28 cellular contexts compared by ENCODE assay signal in the genomic region with DNA sequence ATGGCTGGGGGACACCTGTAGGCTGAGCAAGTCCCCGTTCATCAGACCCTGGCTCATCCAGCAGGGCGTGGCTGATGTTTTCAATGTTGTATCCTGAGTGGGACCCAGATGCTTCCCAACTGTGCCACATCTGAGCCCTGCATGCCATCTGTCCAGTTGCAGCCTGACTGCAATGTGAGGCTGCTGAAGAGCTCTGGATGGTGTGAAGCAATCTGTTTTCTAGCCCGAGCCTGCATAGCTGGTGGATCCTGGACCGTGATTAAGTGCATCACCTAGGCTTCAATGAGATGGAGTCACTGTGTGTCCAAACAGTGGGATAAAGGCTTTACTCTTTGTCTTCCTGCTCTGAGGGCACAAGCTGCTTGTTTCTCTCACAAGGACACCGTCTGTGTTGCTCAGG.
A peak's percentile ranks its signal among the peaks of the same experiment; 100 is the strongest.
DNase-seq lines count a peak whose midpoint lies in the region; FAIRE-seq and TF ChIP-seq lines count a peak whose summit lies in the region.
"Had no signal": no experiment of that assay in that cellular context is flagged by ENCODE, and none has a peak within 500 bp of the region (broad histone marks: within the 10 kb centered on the region; RNA-seq: fewer than 3 reads in every experiment).

No MANE protein-coding gene starts in this region.

- CTCF ChIA-PET in activated CD4-positive, alpha-beta memory T cell treated with anti-CD3 and anti-CD28 coated beads for 36 hours (lab: Charles Lee), result no interaction called here
- CTCF ChIA-PET in CD4-positive, alpha-beta memory T cell (lab: Charles Lee; ENCODE audit: partially characterized antibody), result no interaction called here

- H3K9me3 ChIP-seq in astrocyte (ENCODE audit: insufficient read depth, low read depth, low read length), result no peaks in the 10 kb centered on the region
- H3K9me3 ChIP-seq in ovary, result no peaks in the 10 kb centered on the region
- no peaks in the 10 kb centered on the region for H3K9me3 ChIP-seq in CD4-positive, alpha-beta memory T cell (ENCODE audit: control insufficient read depth in 1 of 2, low read length in 2 of 2)
- H3K9me3 ChIP-seq: BE2C, left ventricle myocardium inferior, psoas muscle had no signal

- no peak for FAIRE-seq in astrocyte (lab: Jason Lieb, UNC)
- FAIRE-seq: A204.1, endometrium had no signal

- 90 to 94% (median 93%) methylated on average over 5 of the region's 5 CpGs for WGBS in ovary, 3 donors

- H3K27me3 ChIP-seq in astrocyte (ENCODE audit: insufficient read depth, low read length) (no peaks in the 10 kb centered on the region), ovary (no peaks in the 10 kb centered on the region)
- no peaks in the 10 kb centered on the region for H3K27me3 ChIP-seq in CD4-positive, alpha-beta memory T cell (ENCODE audit: insufficient read depth, low read length)
- H3K27me3 ChIP-seq: BE2C, cardiac muscle cell had no signal

- H3K36me3 Mint-ChIP-seq in astrocyte (ENCODE audit: low read depth, unreplicated experiment) (peaks cover 24% of the 10 kb centered on the region), nephron progenitor cell (ENCODE audit: low read depth) (peaks cover 38% of the 10 kb centered on the region)
- H3K36me3 Mint-ChIP-seq in activated CD4-positive, alpha-beta memory T cell treated with anti-CD3 and anti-CD28 coated beads for 36 hours, result no peaks in the 10 kb centered on the region
- no peaks in the 10 kb centered on the region for H3K36me3 Mint-ChIP-seq in CD4-positive, alpha-beta memory T cell
- H3K36me3 Mint-ChIP-seq: stimulated activated effector memory CD8-positive, alpha-beta T cell treated with anti-CD3 and anti-CD28 coated beads, Interleukin-12 subunit alpha, Interleukin-12 subunit beta, amount 100 ng/mL, for 72 hours had no signal

- H3K4me1 Mint-ChIP-seq in astrocyte (ENCODE audit: low read depth, unreplicated experiment) (peaks cover 84% of the 10 kb centered on the region), nephron progenitor cell (peaks cover 68% of the 10 kb centered on the region)
- H3K4me1 Mint-ChIP-seq in activated CD4-positive, alpha-beta memory T cell treated with anti-CD3 and anti-CD28 coated beads for 36 hours (ENCODE audit: low read depth), result peaks cover 18% of the 10 kb centered on the region
- peaks cover 17 to 29% (median 22%) of the 10 kb centered on the region in 4 donors for H3K4me1 Mint-ChIP-seq in CD4-positive, alpha-beta memory T cell

- H3K27ac Mint-ChIP-seq in astrocyte (ENCODE audit: unreplicated experiment) (peak overlapping the region; percentile 14), nephron progenitor cell (peak overlapping the region; percentile 58)
- no peak overlapping the region for H3K27ac Mint-ChIP-seq in activated CD4-positive, alpha-beta memory T cell treated with anti-CD3 and anti-CD28 coated beads for 36 hours
- H3K27ac Mint-ChIP-seq in CD4-positive, alpha-beta memory T cell, result no peak overlapping the region
- H3K27ac Mint-ChIP-seq: activated T-cell treated with anti-CD3 and anti-CD28 coated beads, Interleukin-2, amount 50 U/mL, for 24 hours; stimulated activated effector memory CD8-positive, alpha-beta T cell treated with anti-CD3 and anti-CD28 coated beads, Interleukin-12 subunit alpha, Interleukin-12 subunit beta, amount 100 ng/mL, for 72 hours; T-cell had no signal

- no peak for TF ChIP-seq POLR2A in ovary (IDR thresholded peaks at IDR 0.05)

- no peak overlapping the region for H3K4me3 Mint-ChIP-seq in astrocyte (ENCODE audit: unreplicated experiment)
- no peak overlapping the region for H3K4me3 Mint-ChIP-seq in nephron progenitor cell
- no peak overlapping the region for H3K4me3 Mint-ChIP-seq in activated CD4-positive, alpha-beta memory T cell treated with anti-CD3 and anti-CD28 coated beads for 36 hours
- H3K4me3 Mint-ChIP-seq in CD4-positive, alpha-beta memory T cell, result peak overlapping the region in 4 of 8 donors; percentile 26 to 57 (median 36)
- H3K4me3 Mint-ChIP-seq: activated T-cell treated with anti-CD3 and anti-CD28 coated beads, Interleukin-2, amount 50 U/mL, for 24 hours; stimulated activated effector memory CD8-positive, alpha-beta T cell treated with anti-CD3 and anti-CD28 coated beads, Interleukin-12 subunit alpha, Interleukin-12 subunit beta, amount 100 ng/mL, for 72 hours had no signal

- no peak overlapping the region for H2AFZ ChIP-seq in astrocyte (ENCODE audit: low read depth, low read length)
- H2AFZ ChIP-seq: PC-9 had no signal

- intact Hi-C loops in ovary (cut with DNase I), result loop anchor here in 2 of 4 donors (5.0 to 10.0 kb wide), 2 partner anchors 95 to 98 kb away; a partner anchor contains a TSS
- intact Hi-C loops in activated CD4-positive, alpha-beta memory T cell treated with anti-CD3 and anti-CD28 coated beads for 36 hours (cut with micrococcal nuclease), result no loop called here
- intact Hi-C loops in CD4-positive, alpha-beta memory T cell (cut with micrococcal nuclease), result no loop called here

- peaks cover 72% of the 10 kb centered on the region for H3K79me2 ChIP-seq in astrocyte (ENCODE audit: insufficient read depth, low read length)

- H3K9me3 Mint-ChIP-seq in astrocyte (ENCODE audit: unreplicated experiment), result peaks cover 1% of the 10 kb centered on the region
- H3K9me3 Mint-ChIP-seq in nephron progenitor cell, result no peaks in the 10 kb centered on the region
- no peaks in the 10 kb centered on the region for H3K9me3 Mint-ChIP-seq in activated CD4-positive, alpha-beta memory T cell treated with anti-CD3 and anti-CD28 coated beads for 36 hours
- peaks cover 0 to 2% (median 0%) of the 10 kb centered on the region in 8 donors for H3K9me3 Mint-ChIP-seq in CD4-positive, alpha-beta memory T cell
- H3K9me3 Mint-ChIP-seq: activated T-cell treated with anti-CD3 and anti-CD28 coated beads, Interleukin-2, amount 50 U/mL, for 24 hours; stimulated activated effector memory CD8-positive, alpha-beta T cell treated with anti-CD3 and anti-CD28 coated beads, Interleukin-12 subunit alpha, Interleukin-12 subunit beta, amount 100 ng/mL, for 72 hours had no signal

- no peak for TF ChIP-seq EP300 in ovary (IDR thresholded peaks at IDR 0.05)

- H3K4me3 ChIP-seq in AG10803 (ENCODE audit: low read length) (no peak overlapping the region), astrocyte (ENCODE audit: insufficient read depth, low read depth, low read length) (no peak overlapping the region), ovary (no peak overlapping the region)
- no peak overlapping the region for H3K4me3 ChIP-seq in CD4-positive, alpha-beta memory T cell (ENCODE audit: low read length in 2 of 2)
- H3K4me3 ChIP-seq: cardiac muscle cell, left ventricle myocardium inferior, PC-9, psoas muscle had no signal

- H3K27me3 Mint-ChIP-seq in astrocyte (ENCODE audit: low read depth, unreplicated experiment), result no peaks in the 10 kb centered on the region
- H3K27me3 Mint-ChIP-seq in nephron progenitor cell (ENCODE audit: low read depth, poor library complexity), result peaks cover 3% of the 10 kb centered on the region
- H3K27me3 Mint-ChIP-seq in activated CD4-positive, alpha-beta memory T cell treated with anti-CD3 and anti-CD28 coated beads for 36 hours, result peaks cover 18% of the 10 kb centered on the region
- H3K27me3 Mint-ChIP-seq in CD4-positive, alpha-beta memory T cell, result peaks cover 4 to 8% of the 10 kb centered on the region in 2 donors

- no peak for TF ChIP-seq CTCF in AG10803 (conservative IDR thresholded peaks at IDR 0.05; ENCODE audit: low read length)
- no peak for TF ChIP-seq CTCF in astrocyte (IDR thresholded peaks at IDR 0.05; ENCODE audit: insufficient read depth, low read depth, low read length)
- no peak for TF ChIP-seq CTCF in nephron progenitor cell (IDR thresholded peaks at IDR 0.05)
- TF ChIP-seq CTCF in ovary (IDR thresholded peaks at IDR 0.05), result no peak

- H3K27ac ChIP-seq in astrocyte (ENCODE audit: low read depth, low read length) (no peak overlapping the region), ovary (no peak overlapping the region)
- H3K27ac ChIP-seq in CD4-positive, alpha-beta memory T cell (ENCODE audit: low read depth, low read length), result no peak overlapping the region
- H3K27ac ChIP-seq: cardiac muscle cell, left ventricle myocardium inferior, PC-9, psoas muscle had no signal

- H3K36me3 ChIP-seq in astrocyte (ENCODE audit: insufficient read depth, low read length) (no peaks in the 10 kb centered on the region), ovary (no peaks in the 10 kb centered on the region)
- H3K36me3 ChIP-seq in CD4-positive, alpha-beta memory T cell (ENCODE audit: insufficient read depth, low read length), result no peaks in the 10 kb centered on the region
- H3K36me3 ChIP-seq: BE2C, cardiac muscle cell, left ventricle myocardium inferior had no signal

- H4K20me1 ChIP-seq in astrocyte (ENCODE audit: insufficient read depth, low read length), result peaks cover 9% of the 10 kb centered on the region

- H3K4me1 ChIP-seq in astrocyte (ENCODE audit: insufficient read depth, low read length) (peaks cover 53% of the 10 kb centered on the region), ovary (ENCODE audit: insufficient read depth) (peaks cover 43% of the 10 kb centered on the region)
- H3K4me1 ChIP-seq in CD4-positive, alpha-beta memory T cell (ENCODE audit: insufficient read depth, low read length), result peaks cover 20% of the 10 kb centered on the region

- DNase-seq in AG10803 (ENCODE audit: low read depth), result peak; percentile 62
- DNase-seq in NCI-H1694 (lab: John Stamatoyannopoulos, UW), result peak; percentile 45
- DNase-seq in astrocyte (ENCODE audit: low read depth), result no peak
- no peak for DNase-seq in nephron progenitor cell
- DNase-seq in ovary, result no peak
- no peak for DNase-seq in activated CD4-positive, alpha-beta memory T cell treated with anti-CD3 and anti-CD28 coated beads for 36 hours
- DNase-seq in NAMALWA (ENCODE audit: low spot score), result no peak
- DNase-seq in CD4-positive, alpha-beta memory T cell, result no peak
- DNase-seq: activated CD4-positive, alpha-beta T cell treated with anti-CD3 and anti-CD28 coated beads for 1 hour; activated CD8-positive, alpha-beta memory T cell treated with anti-CD3 and anti-CD28 coated beads for 24 hours; activated naive CD4-positive, alpha-beta T cell; activated T-cell treated with anti-CD3 and anti-CD28 coated beads, Interleukin-2, amount 50 U/mL, for 24 hours; amniotic stem cell; BE2C; GOT3; head of caudate nucleus; IMR-90; left ventricle myocardium inferior; NCI-H1436 treated with DMSO at 0.1 percent for 48 hours; PC-9; psoas muscle; SIG-M5; stimulated activated CD4-positive, alpha-beta T cell treated with anti-CD3 and anti-CD28 coated beads, Interleukin-1b, Interleukin-23, amount 100 ng/mL, for 48 hours; T-cell had no signal

- H3K9ac ChIP-seq in astrocyte (ENCODE audit: low read length), result no peak overlapping the region

- no peak overlapping the region for H3K4me2 ChIP-seq in astrocyte (ENCODE audit: low read length)
- H3K4me2 ChIP-seq: PC-9 had no signal

- POLR2A ChIA-PET in activated CD4-positive, alpha-beta memory T cell treated with anti-CD3 and anti-CD28 coated beads for 36 hours (lab: Charles Lee), result no interaction called here
- POLR2A ChIA-PET in CD4-positive, alpha-beta memory T cell (lab: Charles Lee; ENCODE audit: partially characterized antibody), result no interaction called here

Comparison
In these comparisons a context has a peak if more than half of its experiments do, and no peak if none do; other contexts are left out.
1. DNase-seq: peak in AG10803 (single experiment) and NCI-H1694 (single experiment); none in astrocyte (single experiment), nephron progenitor cell (single experiment), ovary (0 of 5), activated CD4-positive, alpha-beta memory T cell treated with anti-CD3 and anti-CD28 coated beads for 36 hours (single experiment), NAMALWA (single experiment) and CD4-positive, alpha-beta memory T cell (0 of 5).
2. H3K27ac Mint-ChIP-seq: peak in astrocyte (single experiment) and nephron progenitor cell (single experiment); none in activated CD4-positive, alpha-beta memory T cell treated with anti-CD3 and anti-CD28 coated beads for 36 hours (single experiment) and CD4-positive, alpha-beta memory T cell (0 of 7).